Comparison of ENCODE assay signal across 9 cellular contexts in the genomic region with DNA sequence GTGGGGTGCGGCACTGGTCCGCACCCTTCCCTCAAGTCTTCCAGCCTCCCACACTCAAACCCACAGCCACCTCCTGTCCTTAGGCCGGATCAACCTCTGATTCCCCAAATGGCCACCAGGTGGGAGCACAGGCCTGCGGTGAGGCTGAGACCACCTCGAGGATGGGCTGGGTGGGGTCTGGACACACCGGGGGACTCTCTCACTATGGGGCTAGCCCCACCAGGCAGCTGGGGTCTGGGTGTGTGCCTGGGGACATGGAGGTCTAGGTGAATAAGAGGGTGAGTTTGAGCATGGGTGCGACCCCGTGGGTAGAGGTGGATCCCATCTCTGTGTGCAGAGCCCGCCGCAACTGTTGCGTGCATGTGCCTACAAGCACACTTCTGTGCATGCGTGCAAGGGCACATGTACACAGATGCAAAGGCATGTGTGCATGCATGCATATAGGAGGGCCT. TPM values are rescaled to one million over a fixed set of nuclear protein-coding genes. Genes with fewer than 3 reads are reported as not detected.
DNase-seq lines count a peak whose midpoint lies in the region; ATAC-seq and TF ChIP-seq lines count a peak whose summit lies in the region.
"Had no signal": no experiment of that assay in that cellular context is flagged by ENCODE, and none has a peak within 500 bp of the region (broad histone marks: within the 10 kb centered on the region; RNA-seq: fewer than 3 reads in every experiment).

No MANE protein-coding gene starts in this region.

- CTCF ChIA-PET in OCI-LY7 (lab: Charles Lee; ENCODE audit: unreplicated experiment), result no interaction called here

- H3K36me3 ChIP-seq in OCI-LY7 (ENCODE audit: insufficient read depth, low read length), result no peaks in the 10 kb centered on the region
- no peaks in the 10 kb centered on the region for H3K36me3 ChIP-seq in upper lobe of right lung
- peaks cover 0 to 43% (median 0%) of the 10 kb centered on the region in 4 donors for H3K36me3 ChIP-seq in esophagus muscularis mucosa
- no peaks in the 10 kb centered on the region for H3K36me3 ChIP-seq in upper lobe of left lung

- H3K79me2 ChIP-seq in OCI-LY7 (ENCODE audit: insufficient read depth, low read depth, low read length), result no peaks in the 10 kb centered on the region

- DNase-seq in left ventricle myocardium superior (no peak), cardiac septum (ENCODE audit: low spot score) (no peak), OCI-LY7 (ENCODE audit: low spot score) (peak; percentile 22), fibroblast of pulmonary artery (ENCODE audit: low read depth) (no peak), upper lobe of right lung (no peak), esophagus muscularis mucosa (ENCODE audit: extremely low spot score) (no peak), upper lobe of left lung (no peak)
- DNase-seq: activated naive CD4-positive, alpha-beta T cell treated with anti-CD3 and anti-CD28 coated beads, Interleukin-2, amount 10 ng/mL, durations not matched to agents 7 days and 5 days had no signal

- no peaks in the 10 kb centered on the region for H3K9me2 ChIP-seq in OCI-LY7 (ENCODE audit: insufficient read depth, low read length)

- BruUV-seq in OCI-LY7 (replicated peaks; lab: Mats Ljungman, UMichigan), result no TSS peak

- H3K27me3 ChIP-seq in upper lobe of right lung (no peaks in the 10 kb centered on the region), esophagus muscularis mucosa (peaks cover 0 to 8% (median 0%) of the 10 kb centered on the region in 4 donors), upper lobe of left lung (no peaks in the 10 kb centered on the region)

- H3K4me3 ChIP-seq in OCI-LY7 (ENCODE audit: low read depth, low read length, poor library complexity, severe bottlenecking) (no peak overlapping the region), fibroblast of pulmonary artery (replicated peaks; ENCODE audit: low read depth, low read length) (no peak overlapping the region), upper lobe of right lung (no peak overlapping the region), esophagus muscularis mucosa (no peak overlapping the region), upper lobe of left lung (no peak overlapping the region)

- no peaks in the 10 kb centered on the region for H3K9me3 ChIP-seq in OCI-LY7 (ENCODE audit: low read length)
- no peaks in the 10 kb centered on the region for H3K9me3 ChIP-seq in upper lobe of right lung
- no peaks in the 10 kb centered on the region for H3K9me3 ChIP-seq in esophagus muscularis mucosa
- no peaks in the 10 kb centered on the region for H3K9me3 ChIP-seq in upper lobe of left lung

- peak; percentile 4 for ATAC-seq in left ventricle myocardium superior
- ATAC-seq in upper lobe of right lung, result peak; percentile 9
- ATAC-seq in HG03460 (IDR thresholded peaks at IDR 0.05; ENCODE audit: unreplicated experiment), result no peak
- no peak for ATAC-seq in upper lobe of left lung (ENCODE audit: low FRiP score in 2 of 2)

- no peak overlapping the region for H3K4me2 ChIP-seq in OCI-LY7 (ENCODE audit: low read length)

- TF ChIP-seq CTCF in OCI-LY7 (conservative IDR thresholded peaks at IDR 0.05; ENCODE audit: low read length), result peak; percentile 72
- peak; percentile 49 for TF ChIP-seq CTCF in fibroblast of pulmonary artery (IDR thresholded peaks at IDR 0.05; ENCODE audit: low read length, missing control alignments)
- TF ChIP-seq CTCF in upper lobe of right lung (IDR thresholded peaks at IDR 0.05), result no peak
- TF ChIP-seq CTCF in esophagus muscularis mucosa (IDR thresholded peaks at IDR 0.05), result peak in 1 of 3 experiments; percentile 24
- TF ChIP-seq CTCF in upper lobe of left lung (IDR thresholded peaks at IDR 0.05), result peak in 3 of 6 experiments; percentile 17 to 28 (median 17)

- H3K4me1 ChIP-seq in OCI-LY7 (ENCODE audit: insufficient read depth, low read length, poor library complexity, severe bottlenecking) (no peaks in the 10 kb centered on the region), upper lobe of right lung (no peaks in the 10 kb centered on the region), esophagus muscularis mucosa (no peaks in the 10 kb centered on the region), upper lobe of left lung (no peaks in the 10 kb centered on the region)

- 69% methylated on average over 10 of the region's 12 CpGs for WGBS in esophagus muscularis mucosa
- WGBS in upper lobe of left lung, 2 donors, result 40 to 62% methylated on average over 7 to 12 of the region's 12 CpGs

- TF ChIP-seq POLR2A in esophagus muscularis mucosa (IDR thresholded peaks at IDR 0.05; ENCODE audit: low read depth), result no peak
- TF ChIP-seq POLR2A in upper lobe of left lung (IDR thresholded peaks at IDR 0.05), result no peak

- H2AFZ ChIP-seq in OCI-LY7 (ENCODE audit: low read length), result no peak overlapping the region

- H3K27ac ChIP-seq in OCI-LY7 (ENCODE audit: low read depth, low read length, poor library complexity, severe bottlenecking), result no peak overlapping the region
- H3K27ac ChIP-seq in upper lobe of right lung, result no peak overlapping the region
- H3K27ac ChIP-seq in esophagus muscularis mucosa (replicated peaks in 1 of 4), result no peak overlapping the region
- H3K27ac ChIP-seq in upper lobe of left lung, result no peak overlapping the region

- POLR2A ChIA-PET in OCI-LY7 (lab: Charles Lee), result no interaction called here

- H4K20me1 ChIP-seq in OCI-LY7 (ENCODE audit: insufficient read depth, low read length), result no peaks in the 10 kb centered on the region

- intact Hi-C loops in left ventricle myocardium superior (cut with micrococcal nuclease) (no loop called here), cardiac septum (cut with DNase I) (loop anchor here (2.0 to 10.0 kb wide), 3 partner anchors 67 to 312 kb away; a partner anchor contains a TSS), OCI-LY7 (cut with micrococcal nuclease; ENCODE audit: unreplicated experiment) (loop anchor here (5.0 to 10.0 kb wide), 4 partner anchors 207 to 560 kb away; no protein-coding TSS in a partner anchor), upper lobe of right lung (cut with DNase I) (loop anchor here (10.0 kb wide), 1 partner anchor 310 kb away; no protein-coding TSS in a partner anchor), esophagus muscularis mucosa (cut with DNase I) (no loop called here)

- TF ChIP-seq EP300 in esophagus muscularis mucosa (IDR thresholded peaks at IDR 0.05) (no peak), upper lobe of left lung (IDR thresholded peaks at IDR 0.05) (no peak)

RNA-seq across cellular contexts. Expression of a gene that starts 32.6 kb away (rescaled TPM):
- 138 TPM for total RNA-seq in left ventricle myocardium superior
- 254 TPM for total RNA-seq in cardiac septum
- total RNA-seq in OCI-LY7 (2014; rRNA removed; shearing (Covaris generic)), result not detected in 2 replicates
- not detected in 2 replicates for total RNA-seq in OCI-LY7 (2022)
- total RNA-seq in upper lobe of right lung, result 0.14 TPM
- total RNA-seq in esophagus muscularis mucosa, result under 1 TPM; under 0.01 to 0.50 (median 0.13) TPM
- 1 to 10 TPM in 1 of 6 donors, under 1 TPM in 2, not detected in 3; 0.09 to 1.3 (median 0.17) TPM for total RNA-seq in upper lobe of left lung

Comparison
In these comparisons a context has a peak if more than half of its experiments do, and no peak if none do; other contexts are left out.
1. intact Hi-C loops: an anchor here in cardiac septum (2.0 to 10.0 kb wide), OCI-LY7 (5.0 to 10.0 kb wide) and upper lobe of right lung (10.0 kb wide); none called in left ventricle myocardium superior and esophagus muscularis mucosa.
2. ATAC-seq: peak in left ventricle myocardium superior (single experiment) and upper lobe of right lung (single experiment); none in HG03460 (single experiment) and upper lobe of left lung (0 of 2).
3. RNA of a gene that starts 32.6 kb away (total RNA-seq): 254 TPM in cardiac septum (single experiment) and 138 TPM in left ventricle myocardium superior (single experiment); under 0.01 to 0.50 TPM in esophagus muscularis mucosa, 0.14 TPM in upper lobe of right lung (single experiment), 0.09 to 1.3 TPM in upper lobe of left lung and not detected in OCI-LY7; every median in the first group is over 10 times any median in the second.